8 cellular contexts compared by ENCODE assay signal in the genomic region with DNA sequence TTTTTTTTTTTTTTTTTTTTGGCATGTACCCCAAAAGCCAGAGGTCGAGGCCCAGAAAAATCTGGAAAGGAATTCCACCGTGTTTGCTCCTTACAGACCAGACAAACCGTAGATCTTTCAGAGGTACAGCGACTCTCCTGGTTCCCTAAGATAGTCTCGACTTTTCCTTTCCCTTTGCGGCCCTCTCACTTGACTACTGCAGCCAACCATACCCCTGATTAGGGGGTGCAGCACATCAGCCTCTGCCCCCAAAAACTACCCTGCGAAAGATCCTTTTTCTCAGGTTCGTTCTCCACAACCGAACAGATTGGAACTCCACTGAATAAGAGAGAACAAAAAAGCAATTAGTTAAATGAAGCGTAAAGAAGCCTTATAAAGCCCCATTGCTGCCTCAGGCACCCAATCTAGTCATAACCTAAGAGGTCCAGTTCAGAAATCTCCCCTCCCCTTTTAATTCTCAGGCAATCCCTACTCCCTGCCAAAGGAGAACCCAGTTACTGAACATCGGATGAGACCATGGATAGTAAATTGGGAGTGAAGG. TPM values are rescaled to one million over a fixed set of nuclear protein-coding genes. Genes with fewer than 3 reads are reported as not detected.
DNase-seq lines count a peak whose midpoint lies in the region; ATAC-seq and TF ChIP-seq lines count a peak whose summit lies in the region.

No MANE protein-coding gene starts in this region.

- no peak overlapping the region for H2BK120ac ChIP-seq in H9 (ENCODE audit: low read depth, low read length, poor library complexity, severe bottlenecking)

- H3K14ac ChIP-seq in H9 (ENCODE audit: insufficient read depth, low read length), result no peak overlapping the region

- H3K36me3 Mint-ChIP-seq in H9 (ENCODE audit: insufficient read depth in 1 of 3, low read depth in 3 of 3) (peaks cover 0 to 6% (median 2%) of the 10 kb centered on the region in 3 experiments; a peak in 2 of 7 replicates), T-cell (peaks cover 7% of the 10 kb centered on the region)

- H3K4me1 Mint-ChIP-seq in H9 (peaks cover 21 to 24% of the 10 kb centered on the region in 2 experiments), T-cell (peaks cover 21 to 38% (median 32%) of the 10 kb centered on the region in 3 donors)

- no peaks in the 10 kb centered on the region for H3K9me3 ChIP-seq in H9 (ENCODE audit: control insufficient read depth, low read depth, low read length)

- H3K4me2 ChIP-seq in H9 (ENCODE audit: insufficient read depth, insufficient read length, low read length), result peak overlapping the region; percentile 37

- ATAC-seq in T-cell (replicated peaks in 1 of 4), result peak in 1 of 4 experiments; percentile 11

- H3K4me3 Mint-ChIP-seq in H9 (peak overlapping the region; percentile 46 to 66; a peak in 4 of 5 replicates), T-cell (peak overlapping the region; percentile 63 to 78 (median 76))

- no peak overlapping the region for H2BK12ac ChIP-seq in H9 (ENCODE audit: insufficient read length, low read depth, low read length)

- H4K5ac ChIP-seq in H9 (ENCODE audit: insufficient read length, low read depth, low read length), result no peak overlapping the region

- H3K79me1 ChIP-seq in H9 (ENCODE audit: insufficient read depth, low read depth, low read length, poor library complexity, severe bottlenecking), result no peaks in the 10 kb centered on the region

- CTCF ChIA-PET in T-cell (lab: Charles Lee), result interaction anchor here in 1 of 2 donors (0.7 to 1.6 kb wide), 3 partner anchors 16 to 224 kb away, joined by 6 to 7 read pairs (median 7); no protein-coding TSS in a partner anchor

- H4K20me1 ChIP-seq in H9 (ENCODE audit: control insufficient read depth, insufficient read depth, insufficient read length), result no peaks in the 10 kb centered on the region

- peaks cover 3% of the 10 kb centered on the region for H3K36me3 ChIP-seq in rectal smooth muscle tissue (ENCODE audit: control insufficient read depth, insufficient read depth, low read length)

- no peak overlapping the region for H3K27ac ChIP-seq in H9 (ENCODE audit: insufficient read length, low read depth, low read length)
- peak overlapping the region; percentile 85 for H3K27ac ChIP-seq in rectal smooth muscle tissue (ENCODE audit: low read depth, low read length)

- H3K9ac ChIP-seq in H9 (ENCODE audit: extremely low read depth, insufficient read length, low read length) (no peak overlapping the region), rectal smooth muscle tissue (ENCODE audit: low read length) (no peak overlapping the region)

- H3K4me1 ChIP-seq in H9 (ENCODE audit: insufficient read depth, low read length) (peaks cover 2% of the 10 kb centered on the region; the same call in 1 of the 2 replicates), rectal smooth muscle tissue (ENCODE audit: control insufficient read depth, insufficient read depth, low read length) (peaks cover 6% of the 10 kb centered on the region)

- peaks cover 10% of the 10 kb centered on the region for H3K23me2 ChIP-seq in H9 (ENCODE audit: insufficient read length, low read depth, low read length, poor library complexity, severe bottlenecking)

- no peak overlapping the region for H3T11ph ChIP-seq in H9 (ENCODE audit: low read length)

- WGBS in H9 (ENCODE audit: extremely low coverage, insufficient read length, low lambda C conversion rate), result no CpG with 5 or more reads among the region's 11 CpGs

- TF ChIP-seq CTCF in H9 (conservative IDR thresholded peaks at IDR 0.05) (no peak), foreskin fibroblast (IDR thresholded peaks at IDR 0.05; ENCODE audit: low read depth, low read length) (no peak)

- no peak overlapping the region for H4K91ac ChIP-seq in H9 (ENCODE audit: insufficient read length, low read depth, low read length)

- H3K18ac ChIP-seq in H9 (ENCODE audit: insufficient read length, low read depth, low read length), result no peak overlapping the region

- H3K27ac Mint-ChIP-seq in H9 (no peak overlapping the region), T-cell (peak overlapping the region; percentile 75 to 78)

- no peak overlapping the region for H2AFZ ChIP-seq in H9 (ENCODE audit: low read length)

- H3K9me3 Mint-ChIP-seq in H9 (no peaks in the 10 kb centered on the region), T-cell (no peaks in the 10 kb centered on the region)

- H3K79me2 ChIP-seq in H9 (ENCODE audit: insufficient read depth, low read length), result no peaks in the 10 kb centered on the region

- H3K4me3 ChIP-seq in foreskin fibroblast (ENCODE audit: low read depth in 1 of 2, low read length in 2 of 2) (peak overlapping the region; percentile 63 to 79), rectal smooth muscle tissue (ENCODE audit: low read length) (peak overlapping the region; percentile 82)

- no peak overlapping the region for H3K23ac ChIP-seq in H9 (ENCODE audit: insufficient read length, low read depth, low read length)

- H3K27me3 Mint-ChIP-seq in H9 (ENCODE audit: low read depth) (no peaks in the 10 kb centered on the region), T-cell (no peaks in the 10 kb centered on the region)

- no peak overlapping the region for H2BK20ac ChIP-seq in H9 (ENCODE audit: low read depth, low read length, poor library complexity, severe bottlenecking)

- H2BK5ac ChIP-seq in H9 (ENCODE audit: insufficient read length, low read length), result no peak overlapping the region

- DNase-seq in EL, result peak; percentile 23
- no peak for DNase-seq in H9
- DNase-seq in T-cell, result no peak
- no peak for DNase-seq in foreskin fibroblast
- DNase-seq in GM03348 (ENCODE audit: low spot score), result no peak
- no peak for DNase-seq in HK-2 (ENCODE audit: unreplicated experiment)
- DNase-seq in NK-92 treated with Interleukin-12 subunit alpha and Interleukin-12 subunit beta, amount 100 ng/mL, for 24 hours (lab: John Stamatoyannopoulos, UW), result no peak

- H3K56ac ChIP-seq in H9 (ENCODE audit: insufficient read length, low read depth, low read length), result no peak overlapping the region

- H3K27me3 ChIP-seq in H9 (ENCODE audit: insufficient read depth, low read length), result no peaks in the 10 kb centered on the region
- H3K27me3 ChIP-seq in rectal smooth muscle tissue (ENCODE audit: control insufficient read depth, insufficient read depth, low read length), result no peaks in the 10 kb centered on the region

- POLR2A ChIA-PET in T-cell (lab: Charles Lee), result interaction anchor here in 1 of 2 donors (1.5 kb wide), 1 partner anchor 22 kb away, joined by 5 read pairs; no protein-coding TSS in a partner anchor

- no peak overlapping the region for H4K8ac ChIP-seq in H9 (replicated peaks; ENCODE audit: insufficient read length, low read depth, low read length)

- H2AK5ac ChIP-seq in H9 (ENCODE audit: insufficient read length, low read length), result no peak overlapping the region

- H3K4ac ChIP-seq in H9 (ENCODE audit: low read depth, low read length), result no peak overlapping the region

- no peak overlapping the region for H2BK15ac ChIP-seq in H9 (ENCODE audit: low read depth, low read length)

RNA-seq across cellular contexts. Expression of a gene that starts 0.4 kb away (rescaled TPM):
- total RNA-seq in H9 (2021) (0.24 and 0.33 TPM in 2 replicates), T-cell (1 to 10 TPM in 2 of 5 donors, under 1 TPM in 3; 0.51 to 1.7 (median 0.82) TPM)

RNA-seq across cellular contexts. Expression of a gene that starts 23.2 kb away (rescaled TPM):
- total RNA-seq in H9 (2021), result 68.8 and 70.0 TPM in 2 replicates
- total RNA-seq in T-cell, result 10 to 100 TPM; 43.2 to 58.0 (median 57.7) TPM

RNA-seq across cellular contexts. Expression of a gene that starts 58.1 kb away (rescaled TPM):
- 15.2 and 16.1 TPM in 2 replicates for total RNA-seq in H9 (2021)
- 10 to 100 TPM; 14.2 to 30.3 (median 15.3) TPM for total RNA-seq in T-cell

Comparison
In these comparisons a context has a peak if more than half of its experiments do, and no peak if none do; other contexts are left out.
1. H3K27ac Mint-ChIP-seq: peak in T-cell (2 of 2); none in H9 (0 of 3).